In genomic region chr20:47713941-47714450, GRCh38 we compare ENCODE assay signal across 17 cellular contexts.
DNase-seq lines count a peak whose midpoint lies in the region; ATAC-seq and TF ChIP-seq lines count a peak whose summit lies in the region.
"Had no signal": no experiment of that assay in that cellular context is flagged by ENCODE, and none has a peak within 500 bp of the region (broad histone marks: within the 10 kb centered on the region; RNA-seq: fewer than 3 reads in every experiment).

No MANE protein-coding gene starts in this region.

- H3K36me3 ChIP-seq in tibial nerve = no peaks in the 10 kb centered on the region
- H3K36me3 ChIP-seq: prostate gland, WERI-Rb-1 had no signal

- peak; percentile 16 for DNase-seq in DMS53 (lab: John Stamatoyannopoulos, UW)
- no peak for DNase-seq in DMS53 treated with DMSO at 0.1 percent for 48 hours (lab: John Stamatoyannopoulos, UW; ENCODE audit: unreplicated experiment)
- peak; percentile 10 for DNase-seq in astrocyte of the spinal cord (ENCODE audit: low read depth, low spot score)
- peak; percentile 91 for DNase-seq in left lobe of liver (ENCODE audit: low spot score)
- DNase-seq in tibial nerve (ENCODE audit: low spot score in 2 of 2) = peak; percentile 61 to 66
- DNase-seq in activated CD4-positive, alpha-beta T cell treated with anti-CD3 and anti-CD28 coated beads, Interleukin-2, amount 50 U/mL, for 1 hour = no peak
- DNase-seq in GM10266 (ENCODE audit: extremely low spot score) = no peak
- no peak for DNase-seq in AG08396 (ENCODE audit: low spot score)
- DNase-seq: activated CD8-positive, alpha-beta memory T cell treated with anti-CD3 and anti-CD28 coated beads, Interleukin-2, amount 10 ng/mL, durations not matched to agents 7 days and 5 days; CD8-positive, alpha-beta memory T cell; endodermal cell; GF-D8; MM.1S; SW 1271; WERI-Rb-1 had no signal

- no peak overlapping the region for H3K4me3 ChIP-seq in astrocyte of the spinal cord (ENCODE audit: low read depth, low read length)
- no peak overlapping the region for H3K4me3 ChIP-seq in tibial nerve
- H3K4me3 ChIP-seq: prostate gland had no signal

- H3K4me1 ChIP-seq in tibial nerve = peaks cover 0 to 5% (median 0%) of the 10 kb centered on the region in 4 donors
- H3K4me1 ChIP-seq: prostate gland had no signal

- in situ Hi-C loops in astrocyte of the spinal cord (cut with HindIII; ENCODE audit: low sequenced_read_pairs) = no loop called here

- TF ChIP-seq CTCF in astrocyte of the spinal cord (IDR thresholded peaks at IDR 0.05; ENCODE audit: low read depth, low read length) (no peak), tibial nerve (IDR thresholded peaks at IDR 0.05) (no peak), GM10266 (IDR thresholded peaks at IDR 0.05; ENCODE audit: control insufficient read depth, insufficient read depth, low read depth, missing control alignments) (no peak)

- H3K9me3 ChIP-seq in tibial nerve = no peaks in the 10 kb centered on the region
- H3K9me3 ChIP-seq: prostate gland had no signal

- H3K27me3 ChIP-seq in tibial nerve = no peaks in the 10 kb centered on the region

- no peak for TF ChIP-seq POLR2A in tibial nerve (IDR thresholded peaks at IDR 0.05)

- peak; percentile 66 for ATAC-seq in left lobe of liver
- ATAC-seq: activated CD8-positive, alpha-beta memory T cell treated with anti-CD3 and anti-CD28 coated beads, Interleukin-2, amount 10 ng/mL, durations not matched to agents 7 days and 5 days had no signal

- 67 to 71% methylated on average over 24 of the region's 24 CpGs for WGBS in tibial nerve, 2 donors

- peak in 1 of 2 donors; percentile 18 for TF ChIP-seq EP300 in tibial nerve (IDR thresholded peaks at IDR 0.05)

- peak overlapping the region in 1 of 4 donors; percentile 8 for H3K27ac ChIP-seq in tibial nerve
- H3K27ac ChIP-seq: 22Rv1, prostate gland, WERI-Rb-1 had no signal

Comparison
In these comparisons a context has a peak if more than half of its experiments do, and no peak if none do; other contexts are left out.
1. DNase-seq: peak in DMS53 (single experiment), astrocyte of the spinal cord (single experiment), left lobe of liver (single experiment) and tibial nerve (2 of 2); none in DMS53 treated with DMSO at 0.1 percent for 48 hours (single experiment), activated CD4-positive, alpha-beta T cell treated with anti-CD3 and anti-CD28 coated beads, Interleukin-2, amount 50 U/mL, for 1 hour (single experiment), GM10266 (single experiment) and AG08396 (single experiment).